In the genomic region with DNA sequence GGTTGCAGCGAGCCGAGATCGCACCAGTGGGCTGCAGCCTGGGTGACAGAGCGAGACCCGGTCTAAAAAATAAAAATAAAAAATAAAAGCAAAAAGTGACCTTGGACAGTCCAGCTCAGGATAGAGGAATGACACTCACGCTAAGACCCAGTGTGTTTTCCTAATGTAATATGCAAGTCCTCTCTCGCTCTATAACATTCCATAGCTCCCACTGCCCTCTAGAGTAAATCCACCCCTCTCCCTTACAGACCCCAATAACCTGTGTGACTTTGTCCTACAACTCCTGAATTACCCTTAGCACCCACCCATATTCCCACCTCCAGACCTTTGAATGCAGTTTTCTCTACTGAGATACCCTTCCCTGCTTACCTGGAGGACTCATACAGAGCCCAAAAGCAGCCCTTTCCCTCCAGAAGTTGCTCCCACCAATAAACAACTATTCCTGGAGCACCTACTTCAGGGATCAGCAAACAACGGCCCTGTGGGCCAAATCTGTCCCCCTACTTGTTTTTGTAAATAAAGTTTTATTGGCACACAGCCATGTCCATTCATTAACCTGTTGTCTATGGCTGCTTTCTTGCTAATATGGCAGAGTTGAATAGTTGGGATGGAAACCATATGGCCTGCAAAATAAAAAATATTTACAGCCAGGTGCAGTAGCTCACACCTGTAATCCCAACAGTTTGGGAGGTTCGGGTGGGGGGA, we compare ENCODE assay signal across 25 cellular contexts. TPM values are rescaled to one million over a fixed set of nuclear protein-coding genes. Genes with fewer than 3 reads are reported as not detected.
DNase-seq lines count a peak whose midpoint lies in the region; ATAC-seq, FAIRE-seq and TF ChIP-seq lines count a peak whose summit lies in the region.
"Had no signal": no experiment of that assay in that cellular context is flagged by ENCODE, and none has a peak within 500 bp of the region (broad histone marks: within the 10 kb centered on the region; RNA-seq: fewer than 3 reads in every experiment).

No MANE protein-coding gene starts in this region.

- H3K4me2 ChIP-seq in HepG2 (ENCODE audit: low read depth, low read length) (no peak overlapping the region), GM12878 (ENCODE audit: control insufficient read depth, insufficient read depth) (no peak overlapping the region), osteoblast (ENCODE audit: insufficient read depth, low read length) (no peak overlapping the region)
- H3K4me2 ChIP-seq: BLaER1 had no signal

- H3K9ac ChIP-seq in HepG2 (ENCODE audit: insufficient read depth, low read depth, low read length) (no peak overlapping the region), GM12878 (ENCODE audit: control insufficient read depth, insufficient read depth, low read length) (no peak overlapping the region)
- H3K9ac ChIP-seq: BLaER1 had no signal

- RAD21 ChIA-PET in GM12878 (lab: Charles Lee; ENCODE audit: unreplicated experiment) = no interaction called here

- TF ChIP-seq RAD21 in HepG2 (CRISPR knock-in tag; IDR thresholded peaks at IDR 0.05) (no peak), GM12878 (IDR thresholded peaks at IDR 0.05; ENCODE audit: insufficient read depth, low read depth, low read length) (no peak)

- no peak for TF ChIP-seq EP300 in HepG2 (IDR thresholded peaks at IDR 0.05; ENCODE audit: low read depth in 2 of 2, low read length in 2 of 2)
- no peak for TF ChIP-seq EP300 in HepG2 (CRISPR knock-in tag; IDR thresholded peaks at IDR 0.05; ENCODE audit: borderline replicate concordance)
- no peak for TF ChIP-seq EP300 in GM12878 (IDR thresholded peaks at IDR 0.05; ENCODE audit: borderline replicate concordance in 1 of 2, control insufficient read depth in 1 of 2, low read depth in 2 of 2, low read length in 2 of 2)

- DNase-seq in HepG2 (ENCODE audit: low spot score) = no peak
- no peak for DNase-seq in right lobe of liver
- no peak for DNase-seq in GM12878 (ENCODE audit: low read depth, low spot score)
- DNase-seq in osteoblast (ENCODE audit: insufficient read length, low spot score, missing footprints) = peak; percentile 31
- DNase-seq in SHP77 (lab: John Stamatoyannopoulos, UW) = no peak
- DNase-seq in GF-D8 (lab: John Stamatoyannopoulos, UW) = no peak
- DNase-seq: ACHN; BE2C; C1 segment of cervical spinal cord; CD4-positive, alpha-beta memory T cell; CD4-positive, CD25-positive, alpha-beta regulatory T cell; CD8-positive, alpha-beta memory T cell; COR-L47; DMS 273 treated with DMSO at 0.1 percent for 48 hours; DMS153; DMS53; DMS79; DND-41; EL; GDM1 had no signal

- 60% methylated on average over 9 of the region's 9 CpGs for WGBS in HepG2 (ENCODE audit: low lambda C conversion rate)
- 75% methylated on average over 7 of the region's 9 CpGs for WGBS in right lobe of liver (ENCODE audit: insufficient coverage, low coverage, low lambda C conversion rate, missing lambda C conversion rate)
- 44% methylated on average over 9 of the region's 9 CpGs for WGBS in GM12878 (ENCODE audit: insufficient coverage, insufficient replicate concordance, low lambda C conversion rate, missing lambda C conversion rate)

- H4K20me1 ChIP-seq in HepG2 (ENCODE audit: insufficient read depth, low read length) (no peaks in the 10 kb centered on the region), GM12878 (ENCODE audit: control insufficient read depth, insufficient read depth) (no peaks in the 10 kb centered on the region), osteoblast (ENCODE audit: insufficient read depth, low read length) (no peaks in the 10 kb centered on the region)
- H4K20me1 ChIP-seq: BLaER1 had no signal

- H2AFZ ChIP-seq in HepG2 (ENCODE audit: low read length) (no peak overlapping the region), GM12878 (ENCODE audit: control insufficient read depth, low read depth, low read length) (no peak overlapping the region), osteoblast (ENCODE audit: low read length) (no peak overlapping the region)

- H3K36me3 ChIP-seq in HepG2 (replicated peaks in 1 of 2; ENCODE audit: control insufficient read depth in 1 of 2, insufficient read depth in 2 of 2, low read length in 2 of 2) = no peaks in the 10 kb centered on the region
- H3K36me3 ChIP-seq in right lobe of liver = no peaks in the 10 kb centered on the region
- no peaks in the 10 kb centered on the region for H3K36me3 ChIP-seq in GM12878 (ENCODE audit: control insufficient read depth in 2 of 2, insufficient read depth in 2 of 2, low read length in 1 of 2)
- H3K36me3 ChIP-seq in osteoblast (ENCODE audit: insufficient read depth, low read length) = no peaks in the 10 kb centered on the region
- H3K36me3 ChIP-seq: BE2C, BLaER1 had no signal

- in situ Hi-C loops in HepG2 (cut with HindIII; ENCODE audit: extremely low pct_ligation_motif_present, low pct_unique_long_range_greater_than_20kb) (no loop called here), GM12878 (cut with MboI) (no loop called here)

- H3K27ac ChIP-seq in HepG2 (ENCODE audit: extremely low read length, insufficient read depth, low read length) (no peak overlapping the region), right lobe of liver (no peak overlapping the region), GM12878 (ENCODE audit: control insufficient read depth, insufficient read depth) (no peak overlapping the region), osteoblast (ENCODE audit: low read depth, low read length) (no peak overlapping the region)
- H3K27ac ChIP-seq: 22Rv1, BLaER1 had no signal

- BruUV-seq in HepG2 (replicated peaks; lab: Mats Ljungman, UMichigan) = no TSS peak
- BruUV-seq in GM12878 (replicated peaks; lab: Mats Ljungman, UMichigan) = no TSS peak

- H3K27me3 ChIP-seq in HepG2 (ENCODE audit: control insufficient read depth in 1 of 2, insufficient read depth in 2 of 2, low read length in 2 of 2) (no peaks in the 10 kb centered on the region), right lobe of liver (no peaks in the 10 kb centered on the region), GM12878 (replicated peaks in 1 of 2; ENCODE audit: control insufficient read depth in 2 of 2, insufficient read depth in 2 of 2, low read length in 1 of 2) (no peaks in the 10 kb centered on the region), osteoblast (ENCODE audit: insufficient read depth, low read length) (no peaks in the 10 kb centered on the region)
- H3K27me3 ChIP-seq: BE2C, BLaER1 had no signal

- no peak for ATAC-seq in HepG2
- ATAC-seq in right lobe of liver = no peak
- ATAC-seq in GM12878 = no peak

- intact Hi-C loops in HepG2 (cut with micrococcal nuclease; ENCODE audit: unreplicated experiment) (no loop called here), right lobe of liver (cut with DNase I) (no loop called here), GM12878 (cut with micrococcal nuclease; ENCODE audit: unreplicated experiment) (no loop called here)

- H3K4me3 ChIP-seq in HepG2 (replicated peaks in 1 of 3; ENCODE audit: insufficient read depth in 1 of 3, low read depth in 2 of 3, low read length in 3 of 3) (no peak overlapping the region), right lobe of liver (no peak overlapping the region), GM12878 (no peak overlapping the region), osteoblast (ENCODE audit: insufficient read depth, low read length) (no peak overlapping the region)
- H3K4me3 ChIP-seq: BLaER1 had no signal

- no peaks in the 10 kb centered on the region for H3K4me1 ChIP-seq in HepG2 (ENCODE audit: insufficient read depth, low read length)
- no peaks in the 10 kb centered on the region for H3K4me1 ChIP-seq in right lobe of liver
- no peaks in the 10 kb centered on the region for H3K4me1 ChIP-seq in GM12878 (ENCODE audit: control insufficient read depth, insufficient read depth, low read length)
- no peaks in the 10 kb centered on the region for H3K4me1 ChIP-seq in osteoblast (ENCODE audit: insufficient read depth, low read length)
- H3K4me1 ChIP-seq: BE2C, BLaER1 had no signal

- FAIRE-seq in HepG2 (lab: Jason Lieb, UNC) (no peak), GM12878 (lab: Jason Lieb, UNC) (no peak)
- FAIRE-seq: GM12892, GM18507 had no signal

- CTCF ChIA-PET in HepG2 (lab: Yijun Ruan, JAX; ENCODE audit: low intra/inter-chr PET ratio, low total read pairs) = no interaction called here
- CTCF ChIA-PET in GM12878 (lab: Yijun Ruan, JAX) = interaction anchor here (0.6 kb wide), 1 partner anchor 407 kb away, joined by 3 read pairs; no protein-coding TSS in a partner anchor

- H3K9me3 ChIP-seq in HepG2 (ENCODE audit: low read length) (peaks cover 12% of the 10 kb centered on the region), right lobe of liver (no peaks in the 10 kb centered on the region), GM12878 (replicated peaks; ENCODE audit: control insufficient read depth, insufficient read depth, low read length) (no peaks in the 10 kb centered on the region; the same call in 1 of the 3 replicates), osteoblast (ENCODE audit: low read depth, low read length) (peaks cover 2% of the 10 kb centered on the region)

- H3K79me2 ChIP-seq in HepG2 (ENCODE audit: insufficient read depth, low read length) = no peaks in the 10 kb centered on the region
- H3K79me2 ChIP-seq in GM12878 (ENCODE audit: control insufficient read depth, insufficient read depth, low read length) = no peaks in the 10 kb centered on the region
- H3K79me2 ChIP-seq in osteoblast (ENCODE audit: insufficient read depth, low read length) = no peaks in the 10 kb centered on the region

- TF ChIP-seq POLR2A in HepG2 (IDR thresholded peaks at IDR 0.05; ENCODE audit: insufficient read depth in 1 of 2, low read depth in 2 of 2, low read length in 2 of 2) (no peak), right lobe of liver (IDR thresholded peaks at IDR 0.05) (no peak), GM12878 (IDR thresholded peaks at IDR 0.05; ENCODE audit: low read depth, low read length) (no peak)

- POLR2A ChIA-PET in HepG2 (lab: Yijun Ruan, JAX) = no interaction called here
- POLR2A ChIA-PET in GM12878 (lab: Charles Lee) = no interaction called here

- SMC1A ChIA-PET in GM12878 (lab: Charles Lee; ENCODE audit: uncharacterized antibody, unreplicated experiment) = no interaction called here

- no peak for TF ChIP-seq CTCF in HepG2 (CRISPR knock-in tag; IDR thresholded peaks at IDR 0.05)
- TF ChIP-seq CTCF in right lobe of liver (IDR thresholded peaks at IDR 0.05) = no peak
- TF ChIP-seq CTCF in GM12878 (IDR thresholded peaks at IDR 0.05 in 2 of 3, conservative IDR thresholded peaks at IDR 0.05 in 1 of 3; ENCODE audit: control insufficient read depth in 2 of 3, extremely low read depth in 1 of 3, insufficient read depth in 1 of 3, low read depth in 3 of 3, low read length in 3 of 3) = no peak
- no peak for TF ChIP-seq CTCF in osteoblast (IDR thresholded peaks at IDR 0.05; ENCODE audit: extremely low read depth, low read depth, low read length)

RNA-seq across cellular contexts. Expression of a gene that starts 39.8 kb away (rescaled TPM):
- total RNA-seq in HepG2 (2016; rRNA removed; fragmentation: Illumina TruSeq; extraction: Trizol) (21.3 and 32.7 TPM in 2 replicates), right lobe of liver (10 to 100 TPM in 5 of 6 experiments, 1 to 10 TPM in 1; 6.1 to 39.9 (median 22.1) TPM), GM12878 (2014; rRNA removed) (1.1 and 1.2 TPM in 2 replicates), GM12878 (2014; rRNA removed; fragmentation: Illumina TruSeq; extraction: Trizol) (0.64 and 0.85 TPM in 2 replicates), GM12878 (2021) (3.4 and 3.5 TPM in 2 replicates), osteoblast (218 and 227 TPM in 2 replicates)
- total RNA-seq in HepG2 (2016; cell fraction: cytosol; rRNA removed; fragmentation: Illumina TruSeq; extraction: Trizol; ENCODE audit: low read depth) = 8.8 and 10.2 TPM in 2 replicates
- 17.7 and 32.1 TPM in 2 replicates for total RNA-seq in HepG2 (2016; cell fraction: insoluble cytoplasmic fraction; rRNA removed; fragmentation: Illumina TruSeq; extraction: Trizol)
- total RNA-seq in HepG2 (2016; cell fraction: membrane; rRNA removed; fragmentation: Illumina TruSeq; extraction: Trizol) = 21.8 and 23.0 TPM in 2 replicates
- total RNA-seq in HepG2 (2016; cell fraction: nucleus; rRNA removed; fragmentation: Illumina TruSeq; extraction: Trizol) = 57.4 and 62.6 TPM in 2 replicates
- polyA plus RNA-seq in HepG2 (2011; rRNA removed) (43.9 and 63.5 TPM in 2 replicates), GM12878 (2011; rRNA removed) (16.0 and 32.1 TPM in 2 replicates), GM12878 (2014; fragmentation: Illumina TruSeq; extraction: Trizol) (0.14 and 0.57 TPM in 2 replicates), GM12878 (2014; fragmentation: Nextera tagmentation; extraction: Ambion mirVana) (under 1 TPM; 0.09 to 0.23 TPM), GM12878 (2014; rRNA removed) (1.2 and 1.6 TPM in 2 replicates), GM12878 (2016; fragmentation: Nextera tagmentation; extraction: Ambion mirVana) (under 1 TPM; 0.13 to 0.57 TPM)
- 36.8 and 40.6 TPM in 2 replicates for polyA plus RNA-seq in HepG2 (2011; cell fraction: cytosol; rRNA removed)
- 194 and 221 TPM in 2 replicates for polyA plus RNA-seq in HepG2 (2011; cell fraction: nucleus; rRNA removed)
- polyA plus RNA-seq in HepG2 (2012) = 24.6 and 49.4 TPM in 2 replicates
- 4.6 and 4.7 TPM in 2 replicates for polyA plus RNA-seq in HepG2 (2016; cell fraction: cytosol; fragmentation: Illumina TruSeq; extraction: Trizol; ENCODE audit: low read depth)
- 8.4 and 10.5 TPM in 2 replicates for polyA plus RNA-seq in HepG2 (2016; cell fraction: insoluble cytoplasmic fraction; fragmentation: Illumina TruSeq; extraction: Trizol; ENCODE audit: low read depth)
- polyA plus RNA-seq in HepG2 (2016; cell fraction: membrane; fragmentation: Illumina TruSeq; extraction: Trizol; ENCODE audit: low read depth) = 5.1 and 5.2 TPM in 2 replicates
- polyA plus RNA-seq in HepG2 (2016; cell fraction: nucleus; fragmentation: Illumina TruSeq; extraction: Trizol; ENCODE audit: insufficient read depth, low read depth) = 68.7 and 77.5 TPM in 2 replicates
- 65.7 and 175 TPM in 2 replicates for polyA minus RNA-seq in HepG2 (2011; rRNA and poly(A)+ RNA removed; ENCODE audit: low replicate concordance)
- polyA minus RNA-seq in HepG2 (2011; cell fraction: cytosol; rRNA and poly(A)+ RNA removed) = 79.6 and 103 TPM in 2 replicates
- polyA minus RNA-seq in HepG2 (2011; cell fraction: nucleus; rRNA and poly(A)+ RNA removed) = 55.6 and 71.9 TPM in 2 replicates
- total RNA-seq in GM12878 (2013; cell fraction: nucleolus; rRNA removed) = 98.4 and 119 TPM in 2 replicates
- polyA plus RNA-seq in GM12878 (2011; ENCODE audit: low read depth) = 2.1 TPM
- polyA plus RNA-seq in GM12878 (2011; cell fraction: cytosol; rRNA removed) = 35.9 and 45.1 TPM in 2 replicates
- 194 and 236 TPM in 2 replicates for polyA plus RNA-seq in GM12878 (2011; cell fraction: nucleus; rRNA removed)
- 3.4 and 4.4 TPM in 2 replicates for polyA plus RNA-seq in GM12878 (2012)
- 71.4 and 114 TPM in 2 replicates for polyA minus RNA-seq in GM12878 (2011; rRNA and poly(A)+ RNA removed)
- 59.1 and 59.7 TPM in 2 replicates for polyA minus RNA-seq in GM12878 (2011; cell fraction: cytosol; rRNA and poly(A)+ RNA removed)
- 41.0 and 72.5 TPM in 2 replicates for polyA minus RNA-seq in GM12878 (2011; cell fraction: nucleus; rRNA and poly(A)+ RNA removed)
- polyA plus RNA-seq: CD14-positive monocyte had no signal
